Comparison of ENCODE assay signal across 1 cellular context in genomic region chr19:1837222-1837565, GRCh38.
TF ChIP-seq lines count a peak whose summit lies in the region.

No MANE protein-coding gene starts in this region.

TF ChIP-seq in WTC11, 78 proteins besides CTCF, POLR2A, EP300 and RAD21 (continued from another document):
- TF ChIP-seq ZNF232 (CRISPR knock-in tag; IDR thresholded peaks at IDR 0.05) (no peak), ZSCAN18 (CRISPR knock-in tag; IDR thresholded peaks at IDR 0.05) (no peak), TCF7 (CRISPR knock-in tag; IDR thresholded peaks at IDR 0.05; ENCODE audit: low read depth) (no peak), ZMAT4 (CRISPR knock-in tag; IDR thresholded peaks at IDR 0.05) (no peak), ATF3 (CRISPR knock-in tag; conservative IDR thresholded peaks at IDR 0.05) (no peak), HMGA2 (CRISPR knock-in tag; IDR thresholded peaks at IDR 0.05) (no peak), PRDM15 (CRISPR knock-in tag; IDR thresholded peaks at IDR 0.05) (no peak), ZBTB21 (CRISPR knock-in tag; IDR thresholded peaks at IDR 0.05; ENCODE audit: borderline replicate concordance) (no peak)
